In genomic region chr3:181330821-181331563, GRCh38 we compare ENCODE assay signal across 21 cellular contexts.
"Had no signal": no experiment of that assay in that cellular context is flagged by ENCODE, and none has a peak within 500 bp of the region (broad histone marks: within the 10 kb centered on the region; RNA-seq: fewer than 3 reads in every experiment).

No MANE protein-coding gene starts in this region.

- ATAC-seq: activated T-cell treated with anti-CD3 and anti-CD28 coated beads, Interleukin-2, amount 50 U/mL, for 4 hours; gastrocnemius medialis; heart left ventricle; natural killer cell treated with Interleukin-12 subunit alpha and Interleukin-12 subunit beta and Interleukin-15 and Interleukin-18, amount 100 ng/mL, for 72 hours; psoas muscle; stimulated activated naive CD8-positive, alpha-beta T cell treated with anti-CD3 and anti-CD28 coated beads, Interleukin-15, Interleukin-2, amounts not matched to agents 100 U/mL and 50 U/mL, for 24 hours; upper lobe of right lung; WTC11 had no signal

- H3K27ac ChIP-seq: adrenal gland, breast epithelium, colonic mucosa, esophagus squamous epithelium, gastrocnemius medialis, heart left ventricle, psoas muscle, right atrium auricular region, thyroid gland, upper lobe of right lung had no signal

- H3K4me3 ChIP-seq: adrenal gland, breast epithelium, colonic mucosa, esophagus squamous epithelium, gastrocnemius medialis, heart left ventricle, psoas muscle, right atrium auricular region, thyroid gland, upper lobe of right lung had no signal

- DNase-seq: activated CD4-positive, alpha-beta T cell treated with anti-CD3 and anti-CD28 coated beads, Interleukin-2, amount 50 U/mL, for 4 hours; activated CD8-positive, alpha-beta memory T cell treated with anti-CD3 and anti-CD28 coated beads for 24 hours; activated CD8-positive, alpha-beta memory T cell treated with anti-CD3 and anti-CD28 coated beads, Interleukin-2, amount 50 U/mL, for 48 hours; activated naive CD4-positive, alpha-beta T cell; activated T-cell treated with anti-CD3 and anti-CD28 coated beads, Interleukin-2, amount 50 U/mL, for 4 hours; colonic mucosa; endodermal cell; esophagus squamous epithelium; gastrocnemius medialis; heart left ventricle; psoas muscle; stimulated activated CD4-positive, alpha-beta T cell treated with anti-CD3 and anti-CD28 coated beads, Interleukin-4, amount 100 ng/mL, for 4 hours; stimulated activated naive CD8-positive, alpha-beta T cell treated with anti-CD3 and anti-CD28 coated beads, Interleukin-15, Interleukin-2, amounts not matched to agents 100 U/mL and 50 U/mL, for 24 hours; T1000; thyroid gland; upper lobe of right lung had no signal
